ENCODE assay signal across 1 cellular context in the genomic region with DNA sequence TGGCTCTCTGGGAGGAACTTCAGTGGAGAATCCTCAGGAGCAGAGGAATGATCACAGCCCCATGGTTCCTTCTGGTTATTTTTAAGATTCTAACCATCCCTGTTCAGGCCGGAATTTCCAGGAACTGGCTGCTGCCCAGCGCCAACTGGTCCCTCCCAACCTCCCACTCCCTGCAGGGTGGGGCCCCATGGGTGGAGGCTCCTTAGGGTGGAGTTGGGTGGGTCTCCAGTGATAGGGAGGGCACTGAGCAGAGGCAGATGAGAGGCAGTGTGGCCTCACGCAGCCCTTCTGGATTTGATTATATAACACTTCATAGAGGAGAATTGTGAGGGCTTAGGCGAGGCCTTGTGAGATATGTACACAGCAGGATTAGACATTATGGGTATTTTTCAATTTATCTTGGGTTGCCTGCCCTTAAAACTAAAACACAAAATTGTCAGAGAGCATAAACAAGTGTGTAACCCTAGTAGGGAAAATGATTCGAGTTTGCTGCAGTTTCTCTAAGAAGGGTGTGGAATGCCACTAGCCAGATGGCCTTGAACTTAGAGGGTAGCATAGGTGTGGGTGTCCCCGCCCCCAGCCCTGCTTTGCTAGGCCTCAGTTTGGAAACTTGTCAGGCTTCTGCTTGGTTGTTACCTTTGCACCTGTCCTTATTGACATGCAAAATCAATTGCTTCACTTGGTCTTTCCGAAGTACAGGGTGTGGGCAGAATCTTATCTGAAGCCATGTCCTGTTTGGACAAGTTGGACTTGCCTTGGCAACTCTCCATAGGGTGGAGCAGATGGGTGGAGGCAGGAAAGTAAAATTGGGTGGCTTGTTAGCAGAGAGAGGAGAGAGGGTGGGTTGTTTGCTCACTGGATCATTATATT.
A peak's percentile ranks its signal among the peaks of the same experiment; 100 is the strongest.
TF ChIP-seq lines count a peak whose summit lies in the region.

No MANE protein-coding gene starts in this region.

TF ChIP-seq in HepG2, 621 proteins besides CTCF, POLR2A, EP300 and RAD21 (continued from another document and continues in another):
- TF ChIP-seq, protein P1, sequence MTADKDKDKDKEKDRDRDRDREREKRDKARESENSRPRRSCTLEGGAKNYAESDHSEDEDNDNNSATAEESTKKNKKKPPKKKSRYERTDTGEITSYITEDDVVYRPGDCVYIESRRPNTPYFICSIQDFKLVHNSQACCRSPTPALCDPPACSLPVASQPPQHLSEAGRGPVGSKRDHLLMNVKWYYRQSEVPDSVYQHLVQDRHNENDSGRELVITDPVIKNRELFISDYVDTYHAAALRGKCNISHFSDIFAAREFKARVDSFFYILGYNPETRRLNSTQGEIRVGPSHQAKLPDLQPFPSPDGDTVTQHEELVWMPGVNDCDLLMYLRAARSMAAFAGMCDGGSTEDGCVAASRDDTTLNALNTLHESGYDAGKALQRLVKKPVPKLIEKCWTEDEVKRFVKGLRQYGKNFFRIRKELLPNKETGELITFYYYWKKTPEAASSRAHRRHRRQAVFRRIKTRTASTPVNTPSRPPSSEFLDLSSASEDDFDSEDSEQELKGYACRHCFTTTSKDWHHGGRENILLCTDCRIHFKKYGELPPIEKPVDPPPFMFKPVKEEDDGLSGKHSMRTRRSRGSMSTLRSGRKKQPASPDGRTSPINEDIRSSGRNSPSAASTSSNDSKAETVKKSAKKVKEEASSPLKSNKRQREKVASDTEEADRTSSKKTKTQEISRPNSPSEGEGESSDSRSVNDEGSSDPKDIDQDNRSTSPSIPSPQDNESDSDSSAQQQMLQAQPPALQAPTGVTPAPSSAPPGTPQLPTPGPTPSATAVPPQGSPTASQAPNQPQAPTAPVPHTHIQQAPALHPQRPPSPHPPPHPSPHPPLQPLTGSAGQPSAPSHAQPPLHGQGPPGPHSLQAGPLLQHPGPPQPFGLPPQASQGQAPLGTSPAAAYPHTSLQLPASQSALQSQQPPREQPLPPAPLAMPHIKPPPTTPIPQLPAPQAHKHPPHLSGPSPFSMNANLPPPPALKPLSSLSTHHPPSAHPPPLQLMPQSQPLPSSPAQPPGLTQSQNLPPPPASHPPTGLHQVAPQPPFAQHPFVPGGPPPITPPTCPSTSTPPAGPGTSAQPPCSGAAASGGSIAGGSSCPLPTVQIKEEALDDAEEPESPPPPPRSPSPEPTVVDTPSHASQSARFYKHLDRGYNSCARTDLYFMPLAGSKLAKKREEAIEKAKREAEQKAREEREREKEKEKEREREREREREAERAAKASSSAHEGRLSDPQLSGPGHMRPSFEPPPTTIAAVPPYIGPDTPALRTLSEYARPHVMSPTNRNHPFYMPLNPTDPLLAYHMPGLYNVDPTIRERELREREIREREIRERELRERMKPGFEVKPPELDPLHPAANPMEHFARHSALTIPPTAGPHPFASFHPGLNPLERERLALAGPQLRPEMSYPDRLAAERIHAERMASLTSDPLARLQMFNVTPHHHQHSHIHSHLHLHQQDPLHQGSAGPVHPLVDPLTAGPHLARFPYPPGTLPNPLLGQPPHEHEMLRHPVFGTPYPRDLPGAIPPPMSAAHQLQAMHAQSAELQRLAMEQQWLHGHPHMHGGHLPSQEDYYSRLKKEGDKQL (CRISPR knock-in tag; IDR thresholded peaks at IDR 0.05; ENCODE audit: low read depth) = peak; percentile 94
- TF ChIP-seq ZBTB38 (CRISPR knock-in tag; IDR thresholded peaks at IDR 0.05) (peak; percentile 68), AGO1 (IDR thresholded peaks at IDR 0.05; ENCODE audit: low read depth, low read length, poor library complexity, severe bottlenecking) (no peak), ZNF354B (CRISPR knock-in tag; IDR thresholded peaks at IDR 0.05) (peak; percentile 18; the same call in 1 of the 2 replicates), SP1 (IDR thresholded peaks at IDR 0.05) (no peak), SP1 (CRISPR knock-in tag; IDR thresholded peaks at IDR 0.05) (peak; percentile 49; the same call in 1 of the 2 replicates), MYC (CRISPR knock-in tag; IDR thresholded peaks at IDR 0.05; ENCODE audit: borderline replicate concordance) (peak; percentile 49; the same call in 1 of the 2 replicates), ZBTB7A (CRISPR knock-in tag; IDR thresholded peaks at IDR 0.05) (peak; percentile 63; the same call in 1 of the 2 replicates), KDM6A (CRISPR knock-in tag; IDR thresholded peaks at IDR 0.05; ENCODE audit: low read depth) (peak; percentile 86), ZNF337 (CRISPR knock-in tag; IDR thresholded peaks at IDR 0.05; ENCODE audit: borderline replicate concordance, low read depth) (no peak), HNF4A (CRISPR knock-in tag; IDR thresholded peaks at IDR 0.05) (peak; percentile 98), NAIF1 (CRISPR knock-in tag; IDR thresholded peaks at IDR 0.05; ENCODE audit: borderline replicate concordance) (peak; percentile 71; the same call in 1 of the 2 replicates), SSRP1 (CRISPR knock-in tag; IDR thresholded peaks at IDR 0.05) (no peak), TARDBP (CRISPR knock-in tag; IDR thresholded peaks at IDR 0.05) (peak; percentile 98), IRX3 (CRISPR knock-in tag; IDR thresholded peaks at IDR 0.05; ENCODE audit: borderline replicate concordance, low read depth) (0 out of 2 replicates have a peak, but pooled peaks have one; percentile 36), STAG1 (CRISPR knock-in tag; IDR thresholded peaks at IDR 0.05) (peak; percentile 38), ZSCAN31 (CRISPR knock-in tag; IDR thresholded peaks at IDR 0.05; ENCODE audit: low read depth) (peak; percentile 50; the same call in 1 of the 2 replicates), ZNF331 (CRISPR knock-in tag; IDR thresholded peaks at IDR 0.05) (peak; percentile 94), NFATC3 (CRISPR knock-in tag; IDR thresholded peaks at IDR 0.05) (no peak), ZNF343 (CRISPR knock-in tag; IDR thresholded peaks at IDR 0.05) (no peak), CBX5 (CRISPR knock-in tag; IDR thresholded peaks at IDR 0.05; ENCODE audit: borderline replicate concordance) (peak; percentile 75; the same call in 1 of the 2 replicates), ZNF501 (CRISPR knock-in tag; IDR thresholded peaks at IDR 0.05) (peak; percentile 75; the same call in 1 of the 2 replicates), ZMAT3 (CRISPR knock-in tag; conservative IDR thresholded peaks at IDR 0.05) (peak; percentile 58; the same call in 1 of the 2 replicates), KLF13 (CRISPR knock-in tag; IDR thresholded peaks at IDR 0.05) (no peak), ZNF747 (CRISPR knock-in tag; IDR thresholded peaks at IDR 0.05; ENCODE audit: borderline replicate concordance) (peak; percentile 34; the same call in 1 of the 2 replicates), CBX1 (IDR thresholded peaks at IDR 0.05; ENCODE audit: low read depth) (no peak), CHD4 (IDR thresholded peaks at IDR 0.05; ENCODE audit: borderline replicate concordance, low read length) (no peak; the same call in 1 of the 2 replicates), THYN1 (CRISPR knock-in tag; IDR thresholded peaks at IDR 0.05; ENCODE audit: borderline replicate concordance, low read depth) (no peak), ZNF296 (CRISPR knock-in tag; conservative IDR thresholded peaks at IDR 0.05) (no peak), SNAPC2 (CRISPR knock-in tag; IDR thresholded peaks at IDR 0.05) (0 out of 2 replicates have a peak, but pooled peaks have one; percentile 67), ZNF629 (CRISPR knock-in tag; conservative IDR thresholded peaks at IDR 0.05) (0 out of 2 replicates have a peak, but pooled peaks have one; percentile 33), ZNF564 (CRISPR knock-in tag; IDR thresholded peaks at IDR 0.05) (no peak; the same call in 1 of the 2 replicates), ZNF3 (CRISPR knock-in tag; IDR thresholded peaks at IDR 0.05) (no peak)
- TF ChIP-seq, protein P2, sequence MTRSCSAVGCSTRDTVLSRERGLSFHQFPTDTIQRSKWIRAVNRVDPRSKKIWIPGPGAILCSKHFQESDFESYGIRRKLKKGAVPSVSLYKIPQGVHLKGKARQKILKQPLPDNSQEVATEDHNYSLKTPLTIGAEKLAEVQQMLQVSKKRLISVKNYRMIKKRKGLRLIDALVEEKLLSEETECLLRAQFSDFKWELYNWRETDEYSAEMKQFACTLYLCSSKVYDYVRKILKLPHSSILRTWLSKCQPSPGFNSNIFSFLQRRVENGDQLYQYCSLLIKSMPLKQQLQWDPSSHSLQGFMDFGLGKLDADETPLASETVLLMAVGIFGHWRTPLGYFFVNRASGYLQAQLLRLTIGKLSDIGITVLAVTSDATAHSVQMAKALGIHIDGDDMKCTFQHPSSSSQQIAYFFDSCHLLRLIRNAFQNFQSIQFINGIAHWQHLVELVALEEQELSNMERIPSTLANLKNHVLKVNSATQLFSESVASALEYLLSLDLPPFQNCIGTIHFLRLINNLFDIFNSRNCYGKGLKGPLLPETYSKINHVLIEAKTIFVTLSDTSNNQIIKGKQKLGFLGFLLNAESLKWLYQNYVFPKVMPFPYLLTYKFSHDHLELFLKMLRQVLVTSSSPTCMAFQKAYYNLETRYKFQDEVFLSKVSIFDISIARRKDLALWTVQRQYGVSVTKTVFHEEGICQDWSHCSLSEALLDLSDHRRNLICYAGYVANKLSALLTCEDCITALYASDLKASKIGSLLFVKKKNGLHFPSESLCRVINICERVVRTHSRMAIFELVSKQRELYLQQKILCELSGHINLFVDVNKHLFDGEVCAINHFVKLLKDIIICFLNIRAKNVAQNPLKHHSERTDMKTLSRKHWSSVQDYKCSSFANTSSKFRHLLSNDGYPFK (CRISPR knock-in tag; IDR thresholded peaks at IDR 0.05; ENCODE audit: borderline replicate concordance) = no peak
- TF ChIP-seq, protein P3, sequence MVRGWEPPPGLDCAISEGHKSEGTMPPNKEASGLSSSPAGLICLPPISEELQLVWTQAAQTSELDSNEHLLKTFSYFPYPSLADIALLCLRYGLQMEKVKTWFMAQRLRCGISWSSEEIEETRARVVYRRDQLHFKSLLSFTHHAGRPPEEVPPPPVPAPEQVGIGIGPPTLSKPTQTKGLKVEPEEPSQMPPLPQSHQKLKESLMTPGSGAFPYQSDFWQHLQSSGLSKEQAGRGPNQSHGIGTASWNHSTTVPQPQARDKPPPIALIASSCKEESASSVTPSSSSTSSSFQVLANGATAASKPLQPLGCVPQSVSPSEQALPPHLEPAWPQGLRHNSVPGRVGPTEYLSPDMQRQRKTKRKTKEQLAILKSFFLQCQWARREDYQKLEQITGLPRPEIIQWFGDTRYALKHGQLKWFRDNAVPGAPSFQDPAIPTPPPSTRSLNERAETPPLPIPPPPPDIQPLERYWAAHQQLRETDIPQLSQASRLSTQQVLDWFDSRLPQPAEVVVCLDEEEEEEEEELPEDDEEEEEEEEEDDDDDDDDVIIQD (CRISPR knock-in tag; IDR thresholded peaks at IDR 0.05; ENCODE audit: low read depth) = peak; percentile 90
- TF ChIP-seq, protein P4, sequence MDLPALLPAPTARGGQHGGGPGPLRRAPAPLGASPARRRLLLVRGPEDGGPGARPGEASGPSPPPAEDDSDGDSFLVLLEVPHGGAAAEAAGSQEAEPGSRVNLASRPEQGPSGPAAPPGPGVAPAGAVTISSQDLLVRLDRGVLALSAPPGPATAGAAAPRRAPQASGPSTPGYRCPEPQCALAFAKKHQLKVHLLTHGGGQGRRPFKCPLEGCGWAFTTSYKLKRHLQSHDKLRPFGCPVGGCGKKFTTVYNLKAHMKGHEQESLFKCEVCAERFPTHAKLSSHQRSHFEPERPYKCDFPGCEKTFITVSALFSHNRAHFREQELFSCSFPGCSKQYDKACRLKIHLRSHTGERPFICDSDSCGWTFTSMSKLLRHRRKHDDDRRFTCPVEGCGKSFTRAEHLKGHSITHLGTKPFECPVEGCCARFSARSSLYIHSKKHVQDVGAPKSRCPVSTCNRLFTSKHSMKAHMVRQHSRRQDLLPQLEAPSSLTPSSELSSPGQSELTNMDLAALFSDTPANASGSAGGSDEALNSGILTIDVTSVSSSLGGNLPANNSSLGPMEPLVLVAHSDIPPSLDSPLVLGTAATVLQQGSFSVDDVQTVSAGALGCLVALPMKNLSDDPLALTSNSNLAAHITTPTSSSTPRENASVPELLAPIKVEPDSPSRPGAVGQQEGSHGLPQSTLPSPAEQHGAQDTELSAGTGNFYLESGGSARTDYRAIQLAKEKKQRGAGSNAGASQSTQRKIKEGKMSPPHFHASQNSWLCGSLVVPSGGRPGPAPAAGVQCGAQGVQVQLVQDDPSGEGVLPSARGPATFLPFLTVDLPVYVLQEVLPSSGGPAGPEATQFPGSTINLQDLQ (CRISPR knock-in tag; IDR thresholded peaks at IDR 0.05) = 0 out of 2 replicates have a peak, but pooled peaks have one; percentile 55
- TF ChIP-seq, protein P5, sequence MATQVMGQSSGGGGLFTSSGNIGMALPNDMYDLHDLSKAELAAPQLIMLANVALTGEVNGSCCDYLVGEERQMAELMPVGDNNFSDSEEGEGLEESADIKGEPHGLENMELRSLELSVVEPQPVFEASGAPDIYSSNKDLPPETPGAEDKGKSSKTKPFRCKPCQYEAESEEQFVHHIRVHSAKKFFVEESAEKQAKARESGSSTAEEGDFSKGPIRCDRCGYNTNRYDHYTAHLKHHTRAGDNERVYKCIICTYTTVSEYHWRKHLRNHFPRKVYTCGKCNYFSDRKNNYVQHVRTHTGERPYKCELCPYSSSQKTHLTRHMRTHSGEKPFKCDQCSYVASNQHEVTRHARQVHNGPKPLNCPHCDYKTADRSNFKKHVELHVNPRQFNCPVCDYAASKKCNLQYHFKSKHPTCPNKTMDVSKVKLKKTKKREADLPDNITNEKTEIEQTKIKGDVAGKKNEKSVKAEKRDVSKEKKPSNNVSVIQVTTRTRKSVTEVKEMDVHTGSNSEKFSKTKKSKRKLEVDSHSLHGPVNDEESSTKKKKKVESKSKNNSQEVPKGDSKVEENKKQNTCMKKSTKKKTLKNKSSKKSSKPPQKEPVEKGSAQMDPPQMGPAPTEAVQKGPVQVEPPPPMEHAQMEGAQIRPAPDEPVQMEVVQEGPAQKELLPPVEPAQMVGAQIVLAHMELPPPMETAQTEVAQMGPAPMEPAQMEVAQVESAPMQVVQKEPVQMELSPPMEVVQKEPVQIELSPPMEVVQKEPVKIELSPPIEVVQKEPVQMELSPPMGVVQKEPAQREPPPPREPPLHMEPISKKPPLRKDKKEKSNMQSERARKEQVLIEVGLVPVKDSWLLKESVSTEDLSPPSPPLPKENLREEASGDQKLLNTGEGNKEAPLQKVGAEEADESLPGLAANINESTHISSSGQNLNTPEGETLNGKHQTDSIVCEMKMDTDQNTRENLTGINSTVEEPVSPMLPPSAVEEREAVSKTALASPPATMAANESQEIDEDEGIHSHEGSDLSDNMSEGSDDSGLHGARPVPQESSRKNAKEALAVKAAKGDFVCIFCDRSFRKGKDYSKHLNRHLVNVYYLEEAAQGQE (IDR thresholded peaks at IDR 0.05; ENCODE audit: borderline replicate concordance in 1 of 2, low read depth in 1 of 2, low read length in 2 of 2) = peak in 1 of 2 experiments; percentile 63; a peak in 2 of 4 replicates
- TF ChIP-seq, protein P6, sequence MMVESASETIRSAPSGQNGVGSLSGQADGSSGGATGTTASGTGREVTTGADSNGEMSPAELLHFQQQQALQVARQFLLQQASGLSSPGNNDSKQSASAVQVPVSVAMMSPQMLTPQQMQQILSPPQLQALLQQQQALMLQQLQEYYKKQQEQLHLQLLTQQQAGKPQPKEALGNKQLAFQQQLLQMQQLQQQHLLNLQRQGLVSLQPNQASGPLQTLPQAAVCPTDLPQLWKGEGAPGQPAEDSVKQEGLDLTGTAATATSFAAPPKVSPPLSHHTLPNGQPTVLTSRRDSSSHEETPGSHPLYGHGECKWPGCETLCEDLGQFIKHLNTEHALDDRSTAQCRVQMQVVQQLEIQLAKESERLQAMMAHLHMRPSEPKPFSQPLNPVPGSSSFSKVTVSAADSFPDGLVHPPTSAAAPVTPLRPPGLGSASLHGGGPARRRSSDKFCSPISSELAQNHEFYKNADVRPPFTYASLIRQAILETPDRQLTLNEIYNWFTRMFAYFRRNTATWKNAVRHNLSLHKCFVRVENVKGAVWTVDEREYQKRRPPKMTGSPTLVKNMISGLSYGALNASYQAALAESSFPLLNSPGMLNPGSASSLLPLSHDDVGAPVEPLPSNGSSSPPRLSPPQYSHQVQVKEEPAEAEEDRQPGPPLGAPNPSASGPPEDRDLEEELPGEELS (CRISPR knock-in tag; IDR thresholded peaks at IDR 0.05) = peak; percentile 98
